Comparison of ENCODE assay signal across 8 cellular contexts in genomic region chr5:55440188-55440646, GRCh38.
DNase-seq lines count a peak whose midpoint lies in the region; ATAC-seq and TF ChIP-seq lines count a peak whose summit lies in the region.

No MANE protein-coding gene starts in this region.

- H3K36me3 ChIP-seq in Caco-2 (ENCODE audit: control insufficient read depth, insufficient read depth, low read length) (peaks cover 2% of the 10 kb centered on the region), SJSA1 (no peaks in the 10 kb centered on the region), body of pancreas (replicated peaks in 1 of 2; ENCODE audit: insufficient read depth in 1 of 2, low read depth in 2 of 2) (no peaks in the 10 kb centered on the region)
- no peaks in the 10 kb centered on the region for H3K36me3 ChIP-seq in effector memory CD4-positive, alpha-beta T cell (ENCODE audit: control insufficient read depth, insufficient read depth, low read length)

- TF ChIP-seq POLR2A in body of pancreas (IDR thresholded peaks at IDR 0.05), result no peak

- H3K36me3 Mint-ChIP-seq in Caco-2 (ENCODE audit: insufficient read depth, unreplicated experiment) (peaks cover 41% of the 10 kb centered on the region), osteocyte (ENCODE audit: unreplicated experiment) (peaks cover 10% of the 10 kb centered on the region)
- peaks cover 6% of the 10 kb centered on the region for H3K36me3 Mint-ChIP-seq in dendritic cell treated with granulocyte-macrophage colony-stimulating factor and Interleukin-4, amounts not matched to agents 40 ng/mL and 50 ng/mL, for 4 days (ENCODE audit: low read depth)

- H3K9me3 Mint-ChIP-seq in Caco-2 (ENCODE audit: unreplicated experiment) (peaks cover 5% of the 10 kb centered on the region), osteocyte (ENCODE audit: unreplicated experiment) (peaks cover 7% of the 10 kb centered on the region)
- peaks cover 15% of the 10 kb centered on the region for H3K9me3 Mint-ChIP-seq in dendritic cell treated with granulocyte-macrophage colony-stimulating factor and Interleukin-4, amounts not matched to agents 40 ng/mL and 50 ng/mL, for 4 days

- H3K27ac Mint-ChIP-seq in Caco-2 (ENCODE audit: unreplicated experiment), result peak overlapping the region; percentile 28
- H3K27ac Mint-ChIP-seq in dendritic cell treated with granulocyte-macrophage colony-stimulating factor and Interleukin-4, amounts not matched to agents 40 ng/mL and 50 ng/mL, for 4 days, result peak overlapping the region; percentile 39
- H3K27ac Mint-ChIP-seq in osteocyte (ENCODE audit: unreplicated experiment), result peak overlapping the region; percentile 90

- no peaks in the 10 kb centered on the region for H3K27me3 Mint-ChIP-seq in Caco-2 (ENCODE audit: insufficient read depth, unreplicated experiment)
- H3K27me3 Mint-ChIP-seq in dendritic cell treated with granulocyte-macrophage colony-stimulating factor and Interleukin-4, amounts not matched to agents 40 ng/mL and 50 ng/mL, for 4 days, result no peaks in the 10 kb centered on the region
- no peaks in the 10 kb centered on the region for H3K27me3 Mint-ChIP-seq in osteocyte (ENCODE audit: unreplicated experiment)

- no peaks in the 10 kb centered on the region for H3K27me3 ChIP-seq in Caco-2 (replicated peaks; ENCODE audit: control insufficient read depth, insufficient read depth, low read length)
- no peaks in the 10 kb centered on the region for H3K27me3 ChIP-seq in SJSA1 (replicated peaks)
- H3K27me3 ChIP-seq in effector memory CD4-positive, alpha-beta T cell (replicated peaks; ENCODE audit: control insufficient read depth, insufficient read depth, low read length, poor library complexity, severe bottlenecking), result no peaks in the 10 kb centered on the region
- H3K27me3 ChIP-seq in body of pancreas, result no peaks in the 10 kb centered on the region

- POLR2A ChIA-PET in Caco-2 (lab: Charles Lee), result interaction anchor here (0.5 kb wide), 1 partner anchor 394 kb away, joined by 5 read pairs; no protein-coding TSS in a partner anchor

- H3K27ac ChIP-seq in SJSA1 (peak overlapping the region; percentile 74), body of pancreas (no peak overlapping the region)
- no peak overlapping the region for H3K27ac ChIP-seq in effector memory CD4-positive, alpha-beta T cell (ENCODE audit: insufficient read depth, low read length, poor library complexity, severe bottlenecking)

- H3K9me3 ChIP-seq in Caco-2, result no peaks in the 10 kb centered on the region
- H3K9me3 ChIP-seq in SJSA1 (replicated peaks), result no peaks in the 10 kb centered on the region
- H3K9me3 ChIP-seq in effector memory CD4-positive, alpha-beta T cell (ENCODE audit: control insufficient read depth, low read length), result no peaks in the 10 kb centered on the region
- H3K9me3 ChIP-seq in body of pancreas, result no peaks in the 10 kb centered on the region

- intact Hi-C loops in Caco-2 (cut with micrococcal nuclease; ENCODE audit: unreplicated experiment), result no loop called here
- intact Hi-C loops in dendritic cell treated with granulocyte-macrophage colony-stimulating factor and Interleukin-4, amounts not matched to agents 40 ng/mL and 50 ng/mL, for 4 days (cut with micrococcal nuclease), result no loop called here
- intact Hi-C loops in body of pancreas (cut with DNase I), result no loop called here

- BruUV-seq in Caco-2 (replicated peaks; lab: Mats Ljungman, UMichigan), result no TSS peak

- no peak for ATAC-seq in body of pancreas
- no peak for ATAC-seq in HG03342 (IDR thresholded peaks at IDR 0.05; ENCODE audit: unreplicated experiment)

- 86 to 90% methylated on average over 6 of the region's 6 CpGs for WGBS in body of pancreas, 2 donors

- CTCF ChIA-PET in Caco-2 (lab: Charles Lee), result no interaction called here

- H3K4me3 Mint-ChIP-seq in Caco-2 (ENCODE audit: unreplicated experiment) (no peak overlapping the region), osteocyte (ENCODE audit: unreplicated experiment) (no peak overlapping the region)
- no peak overlapping the region for H3K4me3 Mint-ChIP-seq in dendritic cell treated with granulocyte-macrophage colony-stimulating factor and Interleukin-4, amounts not matched to agents 40 ng/mL and 50 ng/mL, for 4 days

- H3K4me1 ChIP-seq in Caco-2, result peaks cover 18% of the 10 kb centered on the region
- H3K4me1 ChIP-seq in SJSA1 (replicated peaks), result peaks cover 40% of the 10 kb centered on the region
- H3K4me1 ChIP-seq in effector memory CD4-positive, alpha-beta T cell (ENCODE audit: control insufficient read depth, insufficient read depth, low read length, poor library complexity, severe bottlenecking), result peaks cover 8% of the 10 kb centered on the region
- peaks cover 20% of the 10 kb centered on the region for H3K4me1 ChIP-seq in body of pancreas

- H3K4me3 ChIP-seq in Caco-2 (ENCODE audit: low read depth, low read length) (no peak overlapping the region), SJSA1 (no peak overlapping the region), body of pancreas (no peak overlapping the region)
- H3K4me3 ChIP-seq in effector memory CD4-positive, alpha-beta T cell (ENCODE audit: insufficient read depth, low read depth, low read length, poor library complexity, severe bottlenecking), result no peak overlapping the region

- no peak for DNase-seq in Caco-2
- no peak for DNase-seq in SJSA1 (ENCODE audit: low read depth in 1 of 2, low spot score in 2 of 2)
- no peak for DNase-seq in osteocyte (ENCODE audit: extremely low spot score, unreplicated experiment)
- no peak for DNase-seq in effector memory CD4-positive, alpha-beta T cell
- DNase-seq in body of pancreas, result no peak
- DNase-seq in GF-D8 (lab: John Stamatoyannopoulos, UW), result no peak

- TF ChIP-seq CTCF in Caco-2 (IDR thresholded peaks at IDR 0.05; ENCODE audit: insufficient read depth in 1 of 2, low read depth in 1 of 2, low read length in 1 of 2, severe bottlenecking in 1 of 2, unreplicated experiment in 1 of 2) (no peak), osteocyte (IDR thresholded peaks at IDR 0.05) (no peak), body of pancreas (IDR thresholded peaks at IDR 0.05) (no peak)

- peaks cover 20% of the 10 kb centered on the region for H3K4me1 Mint-ChIP-seq in Caco-2 (ENCODE audit: low read depth, unreplicated experiment)
- H3K4me1 Mint-ChIP-seq in dendritic cell treated with granulocyte-macrophage colony-stimulating factor and Interleukin-4, amounts not matched to agents 40 ng/mL and 50 ng/mL, for 4 days (ENCODE audit: low read depth), result peaks cover 8% of the 10 kb centered on the region
- H3K4me1 Mint-ChIP-seq in osteocyte (ENCODE audit: unreplicated experiment), result peaks cover 46% of the 10 kb centered on the region

Comparison
In these comparisons a context has a peak if more than half of its experiments do, and no peak if none do; other contexts are left out.
1. H3K27ac Mint-ChIP-seq: peak in every context shown above with its lines; median percentile 90 in osteocyte; 39 in dendritic cell treated with granulocyte-macrophage colony-stimulating factor and Interleukin-4, amounts not matched to agents 40 ng/mL and 50 ng/mL, for 4 days; 28 in Caco-2.